Comparison of ENCODE assay signal across 8 cellular contexts in genomic region chr2:218648473-218649100, GRCh38. TPM values are rescaled to one million over a fixed set of nuclear protein-coding genes. Genes with fewer than 3 reads are reported as not detected.
DNase-seq lines count a peak whose midpoint lies in the region; ATAC-seq and TF ChIP-seq lines count a peak whose summit lies in the region.

No MANE protein-coding gene starts in this region.

- H3K4me3 ChIP-seq in Panc1 (ENCODE audit: low read depth in 2 of 2, low read length in 2 of 2) (no peak overlapping the region), foreskin fibroblast (ENCODE audit: low read depth in 1 of 2, low read length in 2 of 2) (no peak overlapping the region), osteoblast (ENCODE audit: insufficient read depth, low read length) (no peak overlapping the region)

- no peaks in the 10 kb centered on the region for H3K9me3 Mint-ChIP-seq in activated T-helper 17 cell treated with anti-CD3 and anti-CD28 coated beads, Interleukin-2, amount 50 U/mL, for 72 hours

- peaks cover 17% of the 10 kb centered on the region for H3K36me3 ChIP-seq in Panc1 (ENCODE audit: control insufficient read depth, insufficient read depth, low read length)
- peaks cover 81% of the 10 kb centered on the region for H3K36me3 ChIP-seq in osteoblast (ENCODE audit: insufficient read depth, low read length)

- POLR2A ChIA-PET in Panc1 (lab: Charles Lee): no interaction called here

- intact Hi-C loops in Panc1 (cut with micrococcal nuclease; ENCODE audit: unreplicated experiment): no loop called here

- peaks cover 4% of the 10 kb centered on the region for H4K20me1 ChIP-seq in osteoblast (ENCODE audit: insufficient read depth, low read length)

- no peaks in the 10 kb centered on the region for H3K27me3 Mint-ChIP-seq in activated T-helper 17 cell treated with anti-CD3 and anti-CD28 coated beads, Interleukin-2, amount 50 U/mL, for 72 hours

- H3K79me2 ChIP-seq in osteoblast (ENCODE audit: insufficient read depth, low read length): peaks cover 4% of the 10 kb centered on the region

- BruUV-seq in Panc1 (replicated peaks; lab: Mats Ljungman, UMichigan): no TSS peak

- no peak overlapping the region for H3K4me3 Mint-ChIP-seq in activated T-helper 17 cell treated with anti-CD3 and anti-CD28 coated beads, Interleukin-2, amount 50 U/mL, for 72 hours

- in situ Hi-C loops in Panc1 (cut with HindIII; ENCODE audit: low pct_unique_long_range_greater_than_20kb, low sequenced_read_pairs): no loop called here

- H3K36me3 Mint-ChIP-seq in activated T-helper 17 cell treated with anti-CD3 and anti-CD28 coated beads, Interleukin-2, amount 50 U/mL, for 72 hours (ENCODE audit: low read depth): peaks cover 98% of the 10 kb centered on the region

- CTCF ChIA-PET in Panc1 (lab: Charles Lee): interaction anchor here (0.5 to 1.0 kb wide), 4 partner anchors 11 to 246 kb away, joined by 3 to 5 read pairs (median 4); partner anchors contain the start of genes BCS1L and ZNF142

- no peaks in the 10 kb centered on the region for H3K9me3 ChIP-seq in Panc1 (ENCODE audit: control insufficient read depth, insufficient read depth, low read depth, low read length)
- no peaks in the 10 kb centered on the region for H3K9me3 ChIP-seq in osteoblast (ENCODE audit: low read depth, low read length)

- H3K27ac ChIP-seq in Panc1 (ENCODE audit: low read length) (no peak overlapping the region), osteoblast (ENCODE audit: low read depth, low read length) (no peak overlapping the region)

- H3K4me2 ChIP-seq in osteoblast (ENCODE audit: insufficient read depth, low read length): no peak overlapping the region

- ATAC-seq in HG02678 (IDR thresholded peaks at IDR 0.05; ENCODE audit: unreplicated experiment) (peak; percentile 49), Panc1 (peak; percentile 81), GM21717 (IDR thresholded peaks at IDR 0.05; ENCODE audit: unreplicated experiment) (no peak), HG03196 (IDR thresholded peaks at IDR 0.05; ENCODE audit: unreplicated experiment) (no peak)
- peak; percentile 81 for ATAC-seq in activated T-helper 17 cell treated with anti-CD3 and anti-CD28 coated beads, Interleukin-2, amount 50 U/mL, for 72 hours (replicated peaks)

- no peaks in the 10 kb centered on the region for H3K27me3 ChIP-seq in Panc1 (ENCODE audit: control insufficient read depth, insufficient read depth, low read length)
- no peaks in the 10 kb centered on the region for H3K27me3 ChIP-seq in osteoblast (ENCODE audit: insufficient read depth, low read length)

- peaks cover 7% of the 10 kb centered on the region for H3K4me1 Mint-ChIP-seq in activated T-helper 17 cell treated with anti-CD3 and anti-CD28 coated beads, Interleukin-2, amount 50 U/mL, for 72 hours

- H3K27ac Mint-ChIP-seq in activated T-helper 17 cell treated with anti-CD3 and anti-CD28 coated beads, Interleukin-2, amount 50 U/mL, for 72 hours: peak overlapping the region; percentile 16

- H2AFZ ChIP-seq in osteoblast (ENCODE audit: low read length): no peak overlapping the region

- peak; percentile 23 for DNase-seq in DMS53 treated with DMSO at 0.1 percent for 48 hours (lab: John Stamatoyannopoulos, UW; ENCODE audit: unreplicated experiment)
- peak; percentile 61 for DNase-seq in Panc1 (ENCODE audit: low read depth, low spot score)
- DNase-seq in foreskin fibroblast: peak; percentile 48 to 82
- DNase-seq in osteoblast (ENCODE audit: insufficient read length, low spot score, missing footprints): peak; percentile 89

- peak; percentile 91 for TF ChIP-seq CTCF in Panc1 (IDR thresholded peaks at IDR 0.05)
- peak; percentile 90 for TF ChIP-seq CTCF in foreskin fibroblast (IDR thresholded peaks at IDR 0.05; ENCODE audit: low read depth, low read length)
- peak; percentile 97 for TF ChIP-seq CTCF in osteoblast (IDR thresholded peaks at IDR 0.05; ENCODE audit: extremely low read depth, low read depth, low read length)

- H3K4me1 ChIP-seq in Panc1 (ENCODE audit: control insufficient read depth, insufficient read depth, low read length) (no peaks in the 10 kb centered on the region), osteoblast (ENCODE audit: insufficient read depth, low read length) (peaks cover 10% of the 10 kb centered on the region)

RNA-seq across cellular contexts. Expression of gene ZNF142, which starts 10.8 kb away (rescaled TPM):
- total RNA-seq in Panc1 (2021; ENCODE audit: unreplicated experiment): 31.3 TPM
- 16.4 TPM for polyA plus RNA-seq in Panc1 (2012; ENCODE audit: insufficient read length)
- 10 to 100 TPM; 28.5 to 44.0 TPM for total RNA-seq in activated T-helper 17 cell treated with anti-CD3 and anti-CD28 coated beads, Interleukin-2, amount 50 U/mL, for 72 hours
- 14.8 and 16.8 TPM in 2 replicates for total RNA-seq in osteoblast

RNA-seq across cellular contexts. Expression of gene BCS1L, which starts 10.9 kb away (rescaled TPM):
- total RNA-seq in Panc1 (2021; ENCODE audit: unreplicated experiment) (42.0 TPM), osteoblast (16.6 and 21.2 TPM in 2 replicates)
- polyA plus RNA-seq in Panc1 (2012; ENCODE audit: insufficient read length): 32.2 TPM
- 10 to 100 TPM; 20.2 to 69.3 TPM for total RNA-seq in activated T-helper 17 cell treated with anti-CD3 and anti-CD28 coated beads, Interleukin-2, amount 50 U/mL, for 72 hours

RNA-seq across cellular contexts. Expression of gene RNF25, which starts 23.2 kb away (rescaled TPM):
- 40.4 TPM for total RNA-seq in Panc1 (2021; ENCODE audit: unreplicated experiment)
- 62.5 TPM for polyA plus RNA-seq in Panc1 (2012; ENCODE audit: insufficient read length)
- total RNA-seq in activated T-helper 17 cell treated with anti-CD3 and anti-CD28 coated beads, Interleukin-2, amount 50 U/mL, for 72 hours: 10 to 100 TPM; 13.5 to 20.7 TPM
- 32.4 and 41.6 TPM in 2 replicates for total RNA-seq in osteoblast

RNA-seq across cellular contexts. Expression of gene STK36, which starts 23.3 kb away (rescaled TPM):
- total RNA-seq in Panc1 (2021; ENCODE audit: unreplicated experiment) (48.6 TPM), osteoblast (25.7 and 30.6 TPM in 2 replicates)
- polyA plus RNA-seq in Panc1 (2012; ENCODE audit: insufficient read length): 32.4 TPM
- 10 to 100 TPM; 13.4 to 13.8 TPM for total RNA-seq in activated T-helper 17 cell treated with anti-CD3 and anti-CD28 coated beads, Interleukin-2, amount 50 U/mL, for 72 hours

RNA-seq across cellular contexts. Expression of gene PLCD4, which starts 40.9 kb away (rescaled TPM):
- 12.9 TPM for total RNA-seq in Panc1 (2021; ENCODE audit: unreplicated experiment)
- polyA plus RNA-seq in Panc1 (2012; ENCODE audit: insufficient read length): 11.8 TPM
- total RNA-seq in activated T-helper 17 cell treated with anti-CD3 and anti-CD28 coated beads, Interleukin-2, amount 50 U/mL, for 72 hours: under 1 TPM; 0.37 to 0.52 TPM
- 2.5 and 4.4 TPM in 2 replicates for total RNA-seq in osteoblast

Comparison
In these comparisons a context has a peak if more than half of its experiments do, and no peak if none do; other contexts are left out.
1. DNase-seq: peak in every context shown above with its lines; median percentile 89 in osteoblast; 65 in foreskin fibroblast; 61 in Panc1; 23 in DMS53 treated with DMSO at 0.1 percent for 48 hours.
2. ATAC-seq: peak in HG02678 (single experiment), Panc1 (single experiment) and activated T-helper 17 cell treated with anti-CD3 and anti-CD28 coated beads, Interleukin-2, amount 50 U/mL, for 72 hours (single experiment); none in GM21717 (single experiment) and HG03196 (single experiment).
3. Peak in every context shown above with its lines, with median percentiles within 50 percentile points of each other: CTCF ChIP-seq.